ENCODE assay signal across 8 cellular contexts in genomic region chr14:89618821-89619551, GRCh38.
DNase-seq lines count a peak whose midpoint lies in the region; ATAC-seq, FAIRE-seq and TF ChIP-seq lines count a peak whose summit lies in the region.

No MANE protein-coding gene starts in this region.

- peak; percentile 14 to 38 for DNase-seq in A549 (ENCODE audit: low read depth in 1 of 2, low spot score in 1 of 2)
- DNase-seq in NCI-H2227 treated with DMSO at 0.1 percent for 48 hours (lab: John Stamatoyannopoulos, UW) = peak; percentile 54
- peak; percentile 51 for DNase-seq in activated CD4-positive, alpha-beta T cell treated with anti-CD3 and anti-CD28 coated beads for 1 hour
- peak; percentile 70 for DNase-seq in colonic mucosa
- peak; percentile 91 for DNase-seq in left kidney (ENCODE audit: low read depth, low spot score)
- DNase-seq in stimulated activated CD4-positive, alpha-beta T cell treated with anti-CD3 and anti-CD28 coated beads, Interleukin-2, amount 100 ng/mL, for 4 hours (ENCODE audit: low read depth) = peak; percentile 38

- H3K4me1 ChIP-seq in A549 = peaks cover 12% of the 10 kb centered on the region; the same call in 2 of the 3 replicates
- H3K4me1 ChIP-seq in colonic mucosa = no peaks in the 10 kb centered on the region

- H3K9me3 ChIP-seq in A549 (no peaks in the 10 kb centered on the region), colonic mucosa (no peaks in the 10 kb centered on the region)

- no peak for TF ChIP-seq POLR2A in A549 (IDR thresholded peaks at IDR 0.05; ENCODE audit: low read length)

- TF ChIP-seq RAD21 in A549 (conservative IDR thresholded peaks at IDR 0.05 in 1 of 2, IDR thresholded peaks at IDR 0.05 in 1 of 2) = no peak

- 7% methylated on average over 28 of the region's 66 CpGs for WGBS in A549 (ENCODE audit: missing lambda C conversion rate)

- H3K9ac ChIP-seq in colonic mucosa (ENCODE audit: low read depth in 2 of 2, low read length in 2 of 2) = peak overlapping the region; percentile 78 to 82

- TF ChIP-seq CTCF in A549 (IDR thresholded peaks at IDR 0.05) (no peak), colonic mucosa (IDR thresholded peaks at IDR 0.05) (no peak)

- no peak for TF ChIP-seq EP300 in A549 (IDR thresholded peaks at IDR 0.05)

- intact Hi-C loops in colonic mucosa (cut with DNase I) = no loop called here

- CTCF ChIA-PET in A549 (lab: Yijun Ruan, JAX) = interaction anchor here (0.8 kb wide), 1 partner anchor 9 kb away, joined by 3 read pairs; no protein-coding TSS in a partner anchor

- H3K27me3 ChIP-seq in colonic mucosa = no peaks in the 10 kb centered on the region

- H3K27ac ChIP-seq in A549 (peak overlapping the region; percentile 62 to 92), colonic mucosa (peak overlapping the region; percentile 65)

- peak overlapping the region; percentile 95 for H3K4me2 ChIP-seq in A549

- FAIRE-seq in A549 (lab: Jason Lieb, UNC) = no peak

- H3K4me3 ChIP-seq in A549 = peak overlapping the region; percentile 90
- H3K4me3 ChIP-seq in colonic mucosa = peak overlapping the region; percentile 55

- ATAC-seq in A549 (peak; percentile 95), GM18511 (IDR thresholded peaks at IDR 0.05; ENCODE audit: unreplicated experiment) (peak; percentile 73), HG02943 (IDR thresholded peaks at IDR 0.05; ENCODE audit: low read depth, unreplicated experiment) (peak; percentile 53)

- no peaks in the 10 kb centered on the region for H3K36me3 ChIP-seq in colonic mucosa

- POLR2A ChIA-PET in A549 (lab: Yijun Ruan, JAX) = no interaction called here

TF ChIP-seq in A549, 52 proteins besides CTCF, POLR2A, EP300 and RAD21:
- TF ChIP-seq SMC3 (IDR thresholded peaks at IDR 0.05) = 0 out of 3 replicates have a peak, but pooled peaks have one; percentile 11
- TF ChIP-seq HOXA7 (CRISPR knock-in tag; IDR thresholded peaks at IDR 0.05) = no peak
- no peak for TF ChIP-seq ESRRA (IDR thresholded peaks at IDR 0.05; ENCODE audit: borderline replicate concordance, low read length)
- no peak for TF ChIP-seq POLR2AphosphoS2 (conservative IDR thresholded peaks at IDR 0.05; ENCODE audit: low read length)
- no peak for TF ChIP-seq HOXB5 (CRISPR knock-in tag; IDR thresholded peaks at IDR 0.05)
- no peak for TF ChIP-seq RARB (CRISPR knock-in tag; IDR thresholded peaks at IDR 0.05)
- no peak for TF ChIP-seq BHLHE40 (IDR thresholded peaks at IDR 0.05; ENCODE audit: low read depth, low read length)
- TF ChIP-seq PHF8 (IDR thresholded peaks at IDR 0.05; ENCODE audit: borderline replicate concordance, low read depth) = no peak
- TF ChIP-seq KDM1A (IDR thresholded peaks at IDR 0.05; ENCODE audit: low read depth) = no peak
- TF ChIP-seq RNF2 (IDR thresholded peaks at IDR 0.05; ENCODE audit: borderline replicate concordance, low read depth) = peak; percentile 5; the same call in 1 of the 2 replicates
- TF ChIP-seq RFX5 (IDR thresholded peaks at IDR 0.05) = no peak
- TF ChIP-seq HES2 (IDR thresholded peaks at IDR 0.05) = no peak
- no peak for TF ChIP-seq PBX3 (IDR thresholded peaks at IDR 0.05)
- no peak for TF ChIP-seq ATOH8 (CRISPR knock-in tag; IDR thresholded peaks at IDR 0.05; ENCODE audit: low read depth)
- TF ChIP-seq CBX8 (IDR thresholded peaks at IDR 0.05) = peak; percentile 80; the same call in 1 of the 2 replicates
- no peak for TF ChIP-seq CHD2 (IDR thresholded peaks at IDR 0.05; ENCODE audit: low read length, partially characterized antibody)
TF ChIP-seq in A549: peak in this region for 3.

Comparison
In these comparisons a context has a peak if more than half of its experiments do, and no peak if none do; other contexts are left out.
1. Peak in every context shown above with its lines: DNase-seq, ATAC-seq, H3K4me3 ChIP-seq and H3K27ac ChIP-seq.
2. DNase-seq: peak in every context shown above with its lines; median percentile 91 in left kidney; 70 in colonic mucosa; 54 in NCI-H2227 treated with DMSO at 0.1 percent for 48 hours; 51 in activated CD4-positive, alpha-beta T cell treated with anti-CD3 and anti-CD28 coated beads for 1 hour; 38 in stimulated activated CD4-positive, alpha-beta T cell treated with anti-CD3 and anti-CD28 coated beads, Interleukin-2, amount 100 ng/mL, for 4 hours; 26 in A549.